Comparison of ENCODE assay signal across 19 cellular contexts in genomic region chr21:44594406-44594916, GRCh38. TPM values are rescaled to one million over a fixed set of nuclear protein-coding genes. Genes with fewer than 3 reads are reported as not detected.
"Had no signal": no experiment of that assay in that cellular context is flagged by ENCODE, and none has a peak within 500 bp of the region (broad histone marks: within the 10 kb centered on the region; RNA-seq: fewer than 3 reads in every experiment).

No MANE protein-coding gene starts in this region.

- FAIRE-seq: small intestine had no signal

- H3K27me3 Mint-ChIP-seq: activated naive CD8-positive, alpha-beta T cell treated with anti-CD3 and anti-CD28 coated beads, Interleukin-2, amount 50 U/mL, for 24 hours had no signal

- H3K36me3 ChIP-seq: left ventricle myocardium inferior, neutrophil, uterus had no signal

- H3K27ac ChIP-seq: left ventricle myocardium inferior, neutrophil, uterus had no signal

- H3K9me3 ChIP-seq: neutrophil, uterus had no signal

- H3K4me3 ChIP-seq: left ventricle myocardium inferior, uterus had no signal

- ATAC-seq: activated naive CD8-positive, alpha-beta T cell treated with anti-CD3 and anti-CD28 coated beads, Interleukin-2, amount 50 U/mL, for 24 hours; naive thymus-derived CD8-positive, alpha-beta T cell; T-cell had no signal

- H3K27ac Mint-ChIP-seq: activated CD4-positive, alpha-beta memory T cell treated with anti-CD3 and anti-CD28 coated beads for 36 hours; activated naive CD8-positive, alpha-beta T cell treated with anti-CD3 and anti-CD28 coated beads, Interleukin-2, amount 50 U/mL, for 24 hours; T-cell had no signal

- H3K27me3 ChIP-seq: uterus had no signal

- H3K4me1 ChIP-seq: uterus had no signal

- DNase-seq: activated CD4-positive, alpha-beta memory T cell treated with anti-CD3 and anti-CD28 coated beads for 36 hours; activated CD4-positive, alpha-beta T cell treated with anti-CD3 and anti-CD28 coated beads for 1 hour; activated gamma-delta T cell treated with Interleukin-2 at 50 U/mL for 16 hours; activated naive CD8-positive, alpha-beta T cell treated with anti-CD3 and anti-CD28 coated beads, Interleukin-2, amount 50 U/mL, for 24 hours; aorta; cerebellar nuclear complex; effector memory CD4-positive, alpha-beta T cell; foreskin melanocyte; left ventricle myocardium inferior; naive thymus-derived CD8-positive, alpha-beta T cell; small intestine; T-cell; T1000; uterus had no signal

- H3K36me3 Mint-ChIP-seq: activated CD4-positive, alpha-beta memory T cell treated with anti-CD3 and anti-CD28 coated beads for 36 hours had no signal

- H3K4me1 Mint-ChIP-seq: activated naive CD8-positive, alpha-beta T cell treated with anti-CD3 and anti-CD28 coated beads, Interleukin-2, amount 50 U/mL, for 24 hours had no signal

- H3K4me3 Mint-ChIP-seq: activated CD4-positive, alpha-beta memory T cell treated with anti-CD3 and anti-CD28 coated beads for 36 hours; activated naive CD8-positive, alpha-beta T cell treated with anti-CD3 and anti-CD28 coated beads, Interleukin-2, amount 50 U/mL, for 24 hours; T-cell had no signal

RNA-seq across cellular contexts. Expression of gene KRTAP10-6, which starts 2.2 kb away (rescaled TPM):
- total RNA-seq: activated CD4-positive, alpha-beta memory T cell treated with anti-CD3 and anti-CD28 coated beads for 36 hours; aorta; fibroblast of lung; kidney epithelial cell; left ventricle myocardium inferior; mucosa of gallbladder; naive thymus-derived CD8-positive, alpha-beta T cell; T-cell; uterus had no signal
- polyA plus RNA-seq: aorta; fibroblast of lung; naive thymus-derived CD8-positive, alpha-beta T cell; small intestine; thymus had no signal

RNA-seq across cellular contexts. Expression of gene KRTAP10-7, which starts 5.9 kb away (rescaled TPM):
- total RNA-seq: activated CD4-positive, alpha-beta memory T cell treated with anti-CD3 and anti-CD28 coated beads for 36 hours; aorta; fibroblast of lung; kidney epithelial cell; left ventricle myocardium inferior; mucosa of gallbladder; naive thymus-derived CD8-positive, alpha-beta T cell; T-cell; uterus had no signal
- polyA plus RNA-seq: aorta; fibroblast of lung; naive thymus-derived CD8-positive, alpha-beta T cell; small intestine; thymus had no signal

RNA-seq across cellular contexts. Expression of gene KRTAP10-5, which starts 14.1 kb away (rescaled TPM):
- total RNA-seq: activated CD4-positive, alpha-beta memory T cell treated with anti-CD3 and anti-CD28 coated beads for 36 hours; aorta; fibroblast of lung; kidney epithelial cell; left ventricle myocardium inferior; mucosa of gallbladder; naive thymus-derived CD8-positive, alpha-beta T cell; T-cell; uterus had no signal
- polyA plus RNA-seq: aorta; fibroblast of lung; naive thymus-derived CD8-positive, alpha-beta T cell; small intestine; thymus had no signal

RNA-seq across cellular contexts. Expression of gene KRTAP10-8, which starts 17.4 kb away (rescaled TPM):
- total RNA-seq: activated CD4-positive, alpha-beta memory T cell treated with anti-CD3 and anti-CD28 coated beads for 36 hours; aorta; fibroblast of lung; kidney epithelial cell; left ventricle myocardium inferior; mucosa of gallbladder; naive thymus-derived CD8-positive, alpha-beta T cell; T-cell; uterus had no signal
- polyA plus RNA-seq: aorta; fibroblast of lung; naive thymus-derived CD8-positive, alpha-beta T cell; small intestine; thymus had no signal

RNA-seq across cellular contexts. Expression of gene KRTAP10-4, which starts 20.9 kb away (rescaled TPM):
- total RNA-seq: activated CD4-positive, alpha-beta memory T cell treated with anti-CD3 and anti-CD28 coated beads for 36 hours; aorta; fibroblast of lung; kidney epithelial cell; left ventricle myocardium inferior; mucosa of gallbladder; naive thymus-derived CD8-positive, alpha-beta T cell; T-cell; uterus had no signal
- polyA plus RNA-seq: aorta; fibroblast of lung; naive thymus-derived CD8-positive, alpha-beta T cell; small intestine; thymus had no signal
